Comparison of ENCODE assay signal across 1 cellular context in genomic region chr10:122163182-122164027, GRCh38.
TF ChIP-seq lines count a peak whose summit lies in the region.

No MANE protein-coding gene starts in this region.

TF ChIP-seq in HEK293, 187 proteins besides CTCF, POLR2A, EP300 and RAD21 (continued from another document and continues in another):
- TF ChIP-seq ZNF580 (tag by site-specific recombination; IDR thresholded peaks at IDR 0.05): no peak
- TF ChIP-seq AEBP2 (tag by site-specific recombination; IDR thresholded peaks at IDR 0.05; ENCODE audit: borderline replicate concordance): no peak
- no peak for TF ChIP-seq ZBTB11 (tag by site-specific recombination; conservative IDR thresholded peaks at IDR 0.05; ENCODE audit: low read depth)
- TF ChIP-seq ZNF433 (tag by site-specific recombination; IDR thresholded peaks at IDR 0.05; ENCODE audit: low read depth): no peak
- TF ChIP-seq ZBTB44 (tag by site-specific recombination; IDR thresholded peaks at IDR 0.05): no peak
- no peak for TF ChIP-seq ZNF169 (tag by site-specific recombination; IDR thresholded peaks at IDR 0.05)
- TF ChIP-seq ZNF398 (tag by site-specific recombination; IDR thresholded peaks at IDR 0.05): no peak
- TF ChIP-seq ZNF132 (tag by site-specific recombination; IDR thresholded peaks at IDR 0.05; ENCODE audit: borderline replicate concordance): no peak
- TF ChIP-seq SP2 (tag by site-specific recombination; IDR thresholded peaks at IDR 0.05): no peak; the same call in 1 of the 2 replicates
- TF ChIP-seq ZNF585B (tag by site-specific recombination; IDR thresholded peaks at IDR 0.05): no peak
- TF ChIP-seq ZFP3 (tag by site-specific recombination; IDR thresholded peaks at IDR 0.05; ENCODE audit: low read depth): no peak
- TF ChIP-seq SCRT1 (tag by site-specific recombination; IDR thresholded peaks at IDR 0.05; ENCODE audit: borderline replicate concordance): no peak
- no peak for TF ChIP-seq ZNF311 (tag by site-specific recombination; IDR thresholded peaks at IDR 0.05; ENCODE audit: borderline replicate concordance)
- no peak for TF ChIP-seq ZNF114 (tag by site-specific recombination; IDR thresholded peaks at IDR 0.05)
- TF ChIP-seq ZNF138 (tag by site-specific recombination; IDR thresholded peaks at IDR 0.05; ENCODE audit: borderline replicate concordance): no peak
- TF ChIP-seq ZNF501 (tag by site-specific recombination; IDR thresholded peaks at IDR 0.05): no peak
- TF ChIP-seq ZNF621 (tag by site-specific recombination; IDR thresholded peaks at IDR 0.05): no peak
- no peak for TF ChIP-seq ZNF510 (tag by site-specific recombination; IDR thresholded peaks at IDR 0.05; ENCODE audit: insufficient replicate concordance)
- no peak for TF ChIP-seq ZNF354C (tag by site-specific recombination; IDR thresholded peaks at IDR 0.05; ENCODE audit: borderline replicate concordance, low read depth)
- TF ChIP-seq RBAK (tag by site-specific recombination; IDR thresholded peaks at IDR 0.05): no peak
- 0 out of 2 replicates have a peak, but pooled peaks have one; percentile 38 for TF ChIP-seq INSM2 (tag by site-specific recombination; IDR thresholded peaks at IDR 0.05)
- no peak for TF ChIP-seq ZNF610 (tag by site-specific recombination; IDR thresholded peaks at IDR 0.05; ENCODE audit: borderline replicate concordance)
- TF ChIP-seq ZNF623 (tag by site-specific recombination; IDR thresholded peaks at IDR 0.05): no peak
- no peak for TF ChIP-seq ZNF514 (tag by site-specific recombination; IDR thresholded peaks at IDR 0.05)
- TF ChIP-seq ZNF596 (tag by site-specific recombination; IDR thresholded peaks at IDR 0.05): no peak
- TF ChIP-seq ZNF513 (tag by site-specific recombination; IDR thresholded peaks at IDR 0.05): no peak
- no peak for TF ChIP-seq ZNF416 (tag by site-specific recombination; IDR thresholded peaks at IDR 0.05)
- TF ChIP-seq ZNF449 (tag by site-specific recombination; IDR thresholded peaks at IDR 0.05): no peak
- no peak for TF ChIP-seq ZNF639 (tag by site-specific recombination; IDR thresholded peaks at IDR 0.05)
- no peak for TF ChIP-seq ZXDB (tag by site-specific recombination; IDR thresholded peaks at IDR 0.05)
- TF ChIP-seq ZNF148 (tag by site-specific recombination; IDR thresholded peaks at IDR 0.05; ENCODE audit: borderline replicate concordance): no peak
- no peak for TF ChIP-seq HOXA7 (CRISPR knock-in tag; IDR thresholded peaks at IDR 0.05; ENCODE audit: borderline replicate concordance)
- TF ChIP-seq ZNF558 (tag by site-specific recombination; IDR thresholded peaks at IDR 0.05): no peak
- no peak for TF ChIP-seq ZNF366 (tag by site-specific recombination; conservative IDR thresholded peaks at IDR 0.05)
- TF ChIP-seq MYNN (tag by site-specific recombination; IDR thresholded peaks at IDR 0.05; ENCODE audit: borderline replicate concordance): no peak
- peak; percentile 94 for TF ChIP-seq ATF2 (tag by site-specific recombination; IDR thresholded peaks at IDR 0.05; ENCODE audit: low read depth)
- no peak for TF ChIP-seq ZNF768 (tag by site-specific recombination; IDR thresholded peaks at IDR 0.05)
- no peak for TF ChIP-seq ZNF776 (tag by site-specific recombination; IDR thresholded peaks at IDR 0.05; ENCODE audit: borderline replicate concordance)
- no peak for TF ChIP-seq KLF7 (tag by site-specific recombination; IDR thresholded peaks at IDR 0.05; ENCODE audit: borderline replicate concordance)
- no peak for TF ChIP-seq ZNF184 (tag by site-specific recombination; IDR thresholded peaks at IDR 0.05)
